In genomic region chr1:2948001-2948750, GRCh38 we compare ENCODE assay signal across 17 cellular contexts.
"Had no signal": no experiment of that assay in that cellular context is flagged by ENCODE, and none has a peak within 500 bp of the region (broad histone marks: within the 10 kb centered on the region; RNA-seq: fewer than 3 reads in every experiment).

No MANE protein-coding gene starts in this region.

- H3K4me1 Mint-ChIP-seq: activated CD4-positive, alpha-beta memory T cell treated with anti-CD3 and anti-CD28 coated beads, Interleukin-2, amount 10 ng/mL, durations not matched to agents 7 days and 5 days; activated naive CD4-positive, alpha-beta T cell treated with anti-CD3 and anti-CD28 coated beads, Interleukin-2, amount 50 U/mL, for 24 hours; neural crest cell had no signal

- H3K27ac ChIP-seq: breast epithelium, heart left ventricle, left lung, SK-N-MC, tibial artery had no signal

- H3K9me3 ChIP-seq: left lung had no signal

- FAIRE-seq: endometrium, keratinocyte had no signal

- H3K36me3 ChIP-seq: breast epithelium, heart left ventricle, left lung, tibial artery had no signal

- DNase-seq: activated CD4-positive, alpha-beta memory T cell treated with anti-CD3 and anti-CD28 coated beads, Interleukin-2, amount 10 ng/mL, durations not matched to agents 7 days and 5 days; activated CD4-positive, alpha-beta T cell treated with anti-CD3 and anti-CD28 coated beads for 48 hours; activated effector memory CD4-positive, alpha-beta T cell treated with anti-CD3 and anti-CD28 coated beads, Interleukin-2, amount 50 U/mL, for 16 hours; effector CD4-positive, alpha-beta T cell; retina; stimulated activated CD4-positive, alpha-beta T cell treated with anti-CD3 and anti-CD28 coated beads, Interleukin-4, amount 100 ng/mL, for 24 hours; stimulated activated naive CD8-positive, alpha-beta T cell treated with anti-CD3 and anti-CD28 coated beads, Interleukin-15, Interleukin-2, amounts not matched to agents 100 U/mL and 50 U/mL, for 24 hours had no signal

- ATAC-seq: heart left ventricle; left lung; stimulated activated naive CD8-positive, alpha-beta T cell treated with anti-CD3 and anti-CD28 coated beads, Interleukin-15, Interleukin-2, amounts not matched to agents 100 U/mL and 50 U/mL, for 24 hours had no signal

- H3K4me1 ChIP-seq: breast epithelium, left lung had no signal

- H3K27me3 Mint-ChIP-seq: activated CD4-positive, alpha-beta memory T cell treated with anti-CD3 and anti-CD28 coated beads, Interleukin-2, amount 10 ng/mL, durations not matched to agents 7 days and 5 days; progenitor cell of endocrine pancreas had no signal

- H3K27ac Mint-ChIP-seq: activated CD4-positive, alpha-beta memory T cell treated with anti-CD3 and anti-CD28 coated beads, Interleukin-2, amount 10 ng/mL, durations not matched to agents 7 days and 5 days; activated naive CD4-positive, alpha-beta T cell treated with anti-CD3 and anti-CD28 coated beads, Interleukin-2, amount 50 U/mL, for 24 hours; progenitor cell of endocrine pancreas had no signal

- H3K4me3 ChIP-seq: breast epithelium, heart left ventricle, left lung, SK-N-MC, tibial artery had no signal

- H3K4me3 Mint-ChIP-seq: activated CD4-positive, alpha-beta memory T cell treated with anti-CD3 and anti-CD28 coated beads, Interleukin-2, amount 10 ng/mL, durations not matched to agents 7 days and 5 days; activated naive CD4-positive, alpha-beta T cell treated with anti-CD3 and anti-CD28 coated beads, Interleukin-2, amount 50 U/mL, for 24 hours; neural crest cell had no signal
